Comparison of ENCODE assay signal across 15 cellular contexts in genomic region chr12:120774169-120774916, GRCh38. TPM values are rescaled to one million over a fixed set of nuclear protein-coding genes. Genes with fewer than 3 reads are reported as not detected.
A peak's percentile ranks its signal among the peaks of the same experiment; 100 is the strongest.
DNase-seq lines count a peak whose midpoint lies in the region; ATAC-seq, FAIRE-seq and TF ChIP-seq lines count a peak whose summit lies in the region.
"Had no signal": no experiment of that assay in that cellular context is flagged by ENCODE, and none has a peak within 500 bp of the region (broad histone marks: within the 10 kb centered on the region; RNA-seq: fewer than 3 reads in every experiment).

No MANE protein-coding gene starts in this region.

- no peaks in the 10 kb centered on the region for H3K27me3 Mint-ChIP-seq in activated naive CD8-positive, alpha-beta T cell treated with anti-CD3 and anti-CD28 coated beads, Interleukin-2, amount 50 U/mL, for 24 hours
- no peaks in the 10 kb centered on the region for H3K27me3 Mint-ChIP-seq in natural killer cell treated with Interleukin-12 subunit alpha and Interleukin-12 subunit beta and Interleukin-15 and Interleukin-18, amount 100 ng/mL, for 72 hours

- no peak overlapping the region for H3K4me3 Mint-ChIP-seq in activated naive CD8-positive, alpha-beta T cell treated with anti-CD3 and anti-CD28 coated beads, Interleukin-2, amount 50 U/mL, for 24 hours
- no peak overlapping the region for H3K4me3 Mint-ChIP-seq in natural killer cell treated with Interleukin-12 subunit alpha and Interleukin-12 subunit beta and Interleukin-15 and Interleukin-18, amount 100 ng/mL, for 72 hours

- no peaks in the 10 kb centered on the region for H3K9me3 Mint-ChIP-seq in activated naive CD8-positive, alpha-beta T cell treated with anti-CD3 and anti-CD28 coated beads, Interleukin-2, amount 50 U/mL, for 24 hours
- no peaks in the 10 kb centered on the region for H3K9me3 Mint-ChIP-seq in natural killer cell treated with Interleukin-12 subunit alpha and Interleukin-12 subunit beta and Interleukin-15 and Interleukin-18, amount 100 ng/mL, for 72 hours

- DNase-seq in NCI-H146 (lab: John Stamatoyannopoulos, UW) (peak; percentile 67), NCI-H146 treated with DMSO at 0.1 percent for 48 hours (lab: John Stamatoyannopoulos, UW; ENCODE audit: unreplicated experiment) (no peak), GM18507 (ENCODE audit: extremely low spot score, insufficient read length, low read depth) (no peak), NCI-H1694 (lab: John Stamatoyannopoulos, UW) (no peak), omental fat pad (ENCODE audit: low spot score) (no peak), AG08395 (ENCODE audit: low spot score) (no peak)
- no peak for DNase-seq in activated naive CD8-positive, alpha-beta T cell treated with anti-CD3 and anti-CD28 coated beads, Interleukin-2, amount 50 U/mL, for 24 hours
- no peak for DNase-seq in natural killer cell treated with Interleukin-12 subunit alpha and Interleukin-12 subunit beta and Interleukin-15 and Interleukin-18, amount 100 ng/mL, for 72 hours (ENCODE audit: low spot score)
- DNase-seq: activated CD4-positive, alpha-beta T cell treated with anti-CD3 and anti-CD28 coated beads, Interleukin-2, amount 50 U/mL, for 1 hour; Calu3; hippocampal formation; NCI-H1048; substantia nigra had no signal

- peak; percentile 82 for ATAC-seq in activated naive CD8-positive, alpha-beta T cell treated with anti-CD3 and anti-CD28 coated beads, Interleukin-2, amount 50 U/mL, for 24 hours
- ATAC-seq in natural killer cell treated with Interleukin-12 subunit alpha and Interleukin-12 subunit beta and Interleukin-15 and Interleukin-18, amount 100 ng/mL, for 72 hours, result peak; percentile 59 to 73
- no peak for ATAC-seq in omental fat pad (ENCODE audit: low FRiP score)
- ATAC-seq: left lobe of liver had no signal

- H3K27ac Mint-ChIP-seq in activated naive CD8-positive, alpha-beta T cell treated with anti-CD3 and anti-CD28 coated beads, Interleukin-2, amount 50 U/mL, for 24 hours, result peak overlapping the region; percentile 41
- peak overlapping the region; percentile 4 to 82 for H3K27ac Mint-ChIP-seq in natural killer cell treated with Interleukin-12 subunit alpha and Interleukin-12 subunit beta and Interleukin-15 and Interleukin-18, amount 100 ng/mL, for 72 hours

- peaks cover 2% of the 10 kb centered on the region for H3K36me3 Mint-ChIP-seq in activated naive CD8-positive, alpha-beta T cell treated with anti-CD3 and anti-CD28 coated beads, Interleukin-2, amount 50 U/mL, for 24 hours (ENCODE audit: low read depth)
- no peaks in the 10 kb centered on the region for H3K36me3 Mint-ChIP-seq in natural killer cell treated with Interleukin-12 subunit alpha and Interleukin-12 subunit beta and Interleukin-15 and Interleukin-18, amount 100 ng/mL, for 72 hours

- no peak for TF ChIP-seq CTCF in omental fat pad (IDR thresholded peaks at IDR 0.05)

- peak; percentile 42 for FAIRE-seq in GM18507 (lab: Jason Lieb, UNC)
- FAIRE-seq: A204.1 had no signal

- peaks cover 26% of the 10 kb centered on the region for H3K4me1 Mint-ChIP-seq in activated naive CD8-positive, alpha-beta T cell treated with anti-CD3 and anti-CD28 coated beads, Interleukin-2, amount 50 U/mL, for 24 hours
- peaks cover 19 to 34% of the 10 kb centered on the region in 2 donors for H3K4me1 Mint-ChIP-seq in natural killer cell treated with Interleukin-12 subunit alpha and Interleukin-12 subunit beta and Interleukin-15 and Interleukin-18, amount 100 ng/mL, for 72 hours (ENCODE audit: low read depth in 2 of 2)

RNA-seq across cellular contexts. Expression of gene ACADS, which starts 48.7 kb away (rescaled TPM):
- total RNA-seq in natural killer cell treated with Interleukin-12 subunit alpha and Interleukin-12 subunit beta and Interleukin-15 and Interleukin-18, amount 100 ng/mL, for 72 hours, result 10 to 100 TPM; 12.8 to 13.9 TPM
- 100 to 1,000 TPM in 2 of 4 donors, 10 to 100 TPM in 2; 57.4 to 147 (median 97.9) TPM for total RNA-seq in omental fat pad
